In the genomic region with DNA sequence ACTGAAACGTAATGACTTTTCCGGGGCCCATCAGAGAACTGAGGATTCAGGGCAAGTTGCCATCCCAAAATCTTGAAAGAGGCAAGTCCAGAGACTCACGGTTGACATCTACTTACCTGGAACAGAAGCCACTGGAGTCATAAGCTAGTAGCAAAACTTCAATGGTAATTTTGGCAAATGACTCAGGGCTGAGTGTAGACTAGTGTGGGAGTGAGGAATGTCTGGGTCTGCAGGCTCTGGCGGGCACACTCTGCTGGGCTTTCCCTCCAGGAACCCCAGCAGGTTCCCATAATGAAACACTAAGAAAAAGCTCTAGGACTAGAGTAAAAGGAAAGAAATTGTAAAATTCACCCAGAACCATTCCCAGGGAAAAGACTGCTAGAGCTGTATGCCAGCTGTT, we compare ENCODE assay signal across 26 cellular contexts.
A peak's percentile ranks its signal among the peaks of the same experiment; 100 is the strongest.
DNase-seq lines count a peak whose midpoint lies in the region; ATAC-seq, FAIRE-seq and TF ChIP-seq lines count a peak whose summit lies in the region.
"Had no signal": no experiment of that assay in that cellular context is flagged by ENCODE, and none has a peak within 500 bp of the region (broad histone marks: within the 10 kb centered on the region; RNA-seq: fewer than 3 reads in every experiment).

No MANE protein-coding gene starts in this region.

- H3K27me3 Mint-ChIP-seq in MCF 10A (ENCODE audit: insufficient read depth, unreplicated experiment): no peaks in the 10 kb centered on the region

- H3K9ac ChIP-seq in adipocyte (ENCODE audit: low read length): no peak overlapping the region

- H3K4me3 Mint-ChIP-seq in MCF 10A (ENCODE audit: unreplicated experiment): no peak overlapping the region
- H3K4me3 Mint-ChIP-seq: activated CD4-positive, alpha-beta T cell treated with anti-CD3 and anti-CD28 coated beads, Interleukin-2, amount 10 ng/mL, durations not matched to agents 7 days and 5 days; CD4-positive, alpha-beta T cell; memory B cell; natural killer cell treated with Interleukin-12 subunit alpha and Interleukin-12 subunit beta and Interleukin-15 and Interleukin-18, amount 100 ng/mL, for 72 hours had no signal

- peaks cover 9% of the 10 kb centered on the region for H3K9me3 Mint-ChIP-seq in MCF 10A (ENCODE audit: unreplicated experiment)
- H3K9me3 Mint-ChIP-seq: CD4-positive, alpha-beta T cell; natural killer cell treated with Interleukin-12 subunit alpha and Interleukin-12 subunit beta and Interleukin-15 and Interleukin-18, amount 100 ng/mL, for 72 hours had no signal

- H3K27me3 ChIP-seq in breast epithelium: no peaks in the 10 kb centered on the region
- no peaks in the 10 kb centered on the region for H3K27me3 ChIP-seq in adipocyte (replicated peaks; ENCODE audit: control insufficient read depth, insufficient read depth, low read length)
- H3K27me3 ChIP-seq: body of pancreas, esophagus muscularis mucosa, hepatocyte, spleen, tibial artery had no signal

- H3K27ac Mint-ChIP-seq in MCF 10A (ENCODE audit: low read depth, unreplicated experiment): peak overlapping the region; percentile 52
- H3K27ac Mint-ChIP-seq: activated CD4-positive, alpha-beta T cell treated with anti-CD3 and anti-CD28 coated beads, Interleukin-2, amount 10 ng/mL, durations not matched to agents 7 days and 5 days; CD4-positive, alpha-beta T cell; memory B cell; natural killer cell treated with Interleukin-12 subunit alpha and Interleukin-12 subunit beta and Interleukin-15 and Interleukin-18, amount 100 ng/mL, for 72 hours; progenitor cell of endocrine pancreas had no signal

- H3K4me1 ChIP-seq in breast epithelium: no peaks in the 10 kb centered on the region
- H3K4me1 ChIP-seq in adipocyte (ENCODE audit: control insufficient read depth, insufficient read depth, low read length): peaks cover 4% of the 10 kb centered on the region
- H3K4me1 ChIP-seq: body of pancreas, esophagus muscularis mucosa, spleen had no signal

- no peak for ATAC-seq in GM19023 (IDR thresholded peaks at IDR 0.05; ENCODE audit: unreplicated experiment)
- ATAC-seq: body of pancreas; natural killer cell treated with Interleukin-12 subunit alpha and Interleukin-12 subunit beta and Interleukin-15 and Interleukin-18, amount 100 ng/mL, for 72 hours; Right ventricle myocardium inferior had no signal

- H3K4me1 Mint-ChIP-seq in MCF 10A (ENCODE audit: insufficient read depth, unreplicated experiment): peaks cover 11% of the 10 kb centered on the region
- H3K4me1 Mint-ChIP-seq: memory B cell had no signal

- TF ChIP-seq POLR2A in breast epithelium (IDR thresholded peaks at IDR 0.05): no peak

- no TSS peak for BruUV-seq in MCF 10A (replicated peaks; lab: Mats Ljungman, UMichigan)

- H3K36me3 Mint-ChIP-seq in MCF 10A (ENCODE audit: insufficient read depth, unreplicated experiment): no peaks in the 10 kb centered on the region
- H3K36me3 Mint-ChIP-seq: memory B cell; natural killer cell treated with Interleukin-12 subunit alpha and Interleukin-12 subunit beta and Interleukin-15 and Interleukin-18, amount 100 ng/mL, for 72 hours had no signal

- CTCF ChIA-PET in MCF 10A (lab: Yijun Ruan, JAX): interaction anchor here (0.6 to 1.0 kb wide), 4 partner anchors 16 to 210 kb away, joined by 3 to 5 read pairs (median 3); no protein-coding TSS in a partner anchor

- intact Hi-C loops in MCF 10A (cut with micrococcal nuclease): no loop called here
- intact Hi-C loops in breast epithelium (cut with DNase I; ENCODE audit: low total_unique reads): no loop called here

- no peaks in the 10 kb centered on the region for H3K9me3 ChIP-seq in breast epithelium
- H3K9me3 ChIP-seq in adipocyte (ENCODE audit: control insufficient read depth, low read length): peaks cover under 1% of the 10 kb centered on the region
- H3K9me3 ChIP-seq: body of pancreas, esophagus muscularis mucosa, spleen, tibial artery had no signal

- TF ChIP-seq CTCF in MCF 10A (IDR thresholded peaks at IDR 0.05; ENCODE audit: unreplicated experiment) (no peak), breast epithelium (IDR thresholded peaks at IDR 0.05) (no peak), fibroblast of the aortic adventitia (IDR thresholded peaks at IDR 0.05; ENCODE audit: insufficient read depth, low read length) (no peak)

- no peak overlapping the region for H3K27ac ChIP-seq in breast epithelium
- H3K27ac ChIP-seq: body of pancreas, dorsolateral prefrontal cortex, esophagus muscularis mucosa, hepatocyte, spleen, tibial artery had no signal

- FAIRE-seq in urothelium cell line (lab: Jason Lieb, UNC): no peak
- FAIRE-seq: A204.1 had no signal

- DNase-seq in MCF 10A (ENCODE audit: unreplicated experiment) (peak; percentile 47), breast epithelium (ENCODE audit: low spot score in 2 of 2) (no peak), adipocyte (ENCODE audit: low read depth) (peak; percentile 57), fibroblast of the aortic adventitia (ENCODE audit: low read depth) (peak; percentile 53), urothelium cell line (ENCODE audit: low spot score) (peak; percentile 31), COLO668 (lab: John Stamatoyannopoulos, UW; ENCODE audit: unreplicated experiment) (no peak), NCI-H2107 treated with DMSO at 0.1 percent for 48 hours (lab: John Stamatoyannopoulos, UW; ENCODE audit: unreplicated experiment) (no peak)
- DNase-seq: activated CD4-positive, alpha-beta T cell treated with anti-CD3 and anti-CD28 coated beads, Interleukin-2, amount 10 ng/mL, durations not matched to agents 7 days and 5 days; activated CD8-positive, alpha-beta memory T cell treated with anti-CD3 and anti-CD28 coated beads, Interleukin-2, amount 50 U/mL, for 48 hours; activated naive CD4-positive, alpha-beta T cell treated with Interleukin-2 at 50 U/mL for 16 hours; body of pancreas; CD4-positive, alpha-beta T cell; dorsolateral prefrontal cortex; islet precursor cell; NCI-H1694; NCI-H446 treated with DMSO at 0.1 percent for 48 hours; spleen; tibial artery had no signal

- POLR2A ChIA-PET in MCF 10A (lab: Yijun Ruan, JAX): interaction anchor here (1.4 kb wide), 1 partner anchor 10 kb away, joined by 4 read pairs; no protein-coding TSS in a partner anchor

- H3K4me3 ChIP-seq in breast epithelium (no peak overlapping the region), adipocyte (ENCODE audit: low read length) (no peak overlapping the region), fibroblast of the aortic adventitia (ENCODE audit: low read depth, low read length) (no peak overlapping the region)
- H3K4me3 ChIP-seq: body of pancreas, dorsolateral prefrontal cortex, esophagus muscularis mucosa, hepatocyte, spleen, tibial artery had no signal

- no peaks in the 10 kb centered on the region for H3K36me3 ChIP-seq in breast epithelium
- no peaks in the 10 kb centered on the region for H3K36me3 ChIP-seq in adipocyte (ENCODE audit: control insufficient read depth, insufficient read depth, low read length, severe bottlenecking)
- H3K36me3 ChIP-seq: esophagus muscularis mucosa, spleen, tibial artery had no signal

Comparison
In these comparisons a context has a peak if more than half of its experiments do, and no peak if none do; other contexts are left out.
1. DNase-seq: peak in MCF 10A (single experiment), adipocyte (single experiment), fibroblast of the aortic adventitia (single experiment) and urothelium cell line (single experiment); none in breast epithelium (0 of 2), COLO668 (single experiment) and NCI-H2107 treated with DMSO at 0.1 percent for 48 hours (single experiment).